Comparison of ENCODE assay signal across 9 cellular contexts in the genomic region with DNA sequence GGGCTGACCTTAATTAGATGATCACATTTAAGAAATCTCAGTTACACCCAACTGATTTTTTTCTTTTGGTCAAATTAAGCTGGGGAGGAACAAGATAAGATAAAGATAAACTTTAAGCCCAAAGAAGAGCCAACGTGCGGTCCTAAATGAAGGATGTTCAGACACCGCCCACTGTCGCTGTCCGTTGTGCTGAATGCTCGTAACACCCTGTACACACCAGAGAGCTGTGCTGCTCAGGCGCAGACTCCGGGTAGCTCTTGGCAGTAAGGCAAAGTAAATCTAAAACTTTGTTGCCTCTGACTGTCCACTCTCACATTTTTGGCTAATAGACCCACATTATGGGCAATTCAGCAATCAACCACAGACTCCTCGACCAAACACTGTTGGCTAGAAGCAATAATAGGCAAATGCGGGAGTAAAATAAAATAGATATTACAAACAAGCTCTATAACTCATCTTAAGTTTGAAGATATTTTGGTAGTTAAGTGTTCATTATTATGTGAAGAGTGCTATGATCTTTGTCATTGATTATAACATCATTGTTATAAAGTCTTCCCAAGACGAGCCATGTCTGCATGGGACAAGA. TPM values are rescaled to one million over a fixed set of nuclear protein-coding genes. Genes with fewer than 3 reads are reported as not detected.
DNase-seq lines count a peak whose midpoint lies in the region; ATAC-seq, FAIRE-seq and TF ChIP-seq lines count a peak whose summit lies in the region.
"Had no signal": no experiment of that assay in that cellular context is flagged by ENCODE, and none has a peak within 500 bp of the region (broad histone marks: within the 10 kb centered on the region; RNA-seq: fewer than 3 reads in every experiment).

No MANE protein-coding gene starts in this region.

- no peak overlapping the region for H4K8ac ChIP-seq in mesenchymal stem cell (ENCODE audit: low read length)

- no peak overlapping the region for H3K14ac ChIP-seq in mesenchymal stem cell (ENCODE audit: low read length in 2 of 2)

- H3K4me2 ChIP-seq in mesenchymal stem cell (ENCODE audit: low read length, poor library complexity, severe bottlenecking), result no peak overlapping the region

- no peak overlapping the region for H3K18ac ChIP-seq in mesenchymal stem cell (ENCODE audit: low read depth in 1 of 2, low read length in 2 of 2)

- H3K9me3 ChIP-seq in MG63 (no peaks in the 10 kb centered on the region), mesenchymal stem cell (ENCODE audit: control insufficient read depth, low read length) (peaks cover 4% of the 10 kb centered on the region)

- TF ChIP-seq POLR2A in GM12892 (IDR thresholded peaks at IDR 0.05; ENCODE audit: low read depth, low read length), result no peak

- no peak overlapping the region for H2BK12ac ChIP-seq in mesenchymal stem cell (ENCODE audit: low read length in 2 of 2)

- H3K79me1 ChIP-seq in mesenchymal stem cell (replicated peaks; ENCODE audit: low read length, poor library complexity, severe bottlenecking), result no peaks in the 10 kb centered on the region

- H2AK5ac ChIP-seq in mesenchymal stem cell (ENCODE audit: low read length, severe bottlenecking), result no peak overlapping the region

- ATAC-seq in GM18511 (IDR thresholded peaks at IDR 0.05; ENCODE audit: unreplicated experiment), result no peak

- H3K9ac ChIP-seq in mesenchymal stem cell (ENCODE audit: low read length), result no peak overlapping the region

- no peak overlapping the region for H2BK5ac ChIP-seq in mesenchymal stem cell (ENCODE audit: low read depth, low read length, poor library complexity, severe bottlenecking)

- H2BK120ac ChIP-seq in mesenchymal stem cell (ENCODE audit: low read depth, low read length), result no peak overlapping the region

- no peak for FAIRE-seq in GM12892 (lab: Jason Lieb, UNC)

- H3K4me3 ChIP-seq in MG63 (no peak overlapping the region), mesenchymal stem cell (ENCODE audit: insufficient read depth in 1 of 2, low read depth in 1 of 2, low read length in 2 of 2) (no peak overlapping the region)

- H3K27ac ChIP-seq in mesenchymal stem cell (ENCODE audit: low read length, poor library complexity, severe bottlenecking), result no peak overlapping the region

- H3K23ac ChIP-seq in mesenchymal stem cell (ENCODE audit: low read length in 2 of 2), result no peak overlapping the region

- no peaks in the 10 kb centered on the region for H3K27me3 ChIP-seq in MG63
- H3K27me3 ChIP-seq in mesenchymal stem cell (ENCODE audit: control insufficient read depth in 1 of 2, insufficient read depth in 1 of 2, low read length in 2 of 2), result no peaks in the 10 kb centered on the region

- H4K91ac ChIP-seq in mesenchymal stem cell (ENCODE audit: low read length), result no peak overlapping the region

- no peak overlapping the region for H2BK15ac ChIP-seq in mesenchymal stem cell (ENCODE audit: low read depth, poor library complexity, severe bottlenecking)

- no peak overlapping the region for H2AFZ ChIP-seq in mesenchymal stem cell (ENCODE audit: low read depth, low read length)

- 38% methylated on average over 9 of the region's 11 CpGs for WGBS in mesenchymal stem cell

- DNase-seq in GM03348 (ENCODE audit: low spot score), result peak; percentile 20
- DNase-seq in MG63, result peak; percentile 24
- peak; percentile 67 for DNase-seq in amniotic epithelial cell (ENCODE audit: low read depth)
- DNase-seq in mesenchymal stem cell, result peak; percentile 22
- DNase-seq in SW 1271 (lab: John Stamatoyannopoulos, UW), result no peak
- DNase-seq in GM12892 (ENCODE audit: insufficient read length), result no peak
- DNase-seq in activated T-cell treated with anti-CD3 and anti-CD28 coated beads, Interleukin-2, amount 50 U/mL, for 1 hour, result no peak
- DNase-seq: hippocampal formation had no signal

- no peaks in the 10 kb centered on the region for H3K4me1 ChIP-seq in mesenchymal stem cell (ENCODE audit: control insufficient read depth, insufficient read depth, low read depth, low read length)

- no peak overlapping the region for H3K4ac ChIP-seq in mesenchymal stem cell (ENCODE audit: low read depth in 1 of 2, low read length in 2 of 2)

- no peaks in the 10 kb centered on the region for H3K36me3 ChIP-seq in MG63
- no peaks in the 10 kb centered on the region for H3K36me3 ChIP-seq in mesenchymal stem cell (ENCODE audit: control insufficient read depth in 1 of 2, insufficient read depth in 2 of 2, low read depth in 1 of 2, low read length in 2 of 2)

RNA-seq across cellular contexts. Expression of gene PLPP4, which starts 57.1 kb away (rescaled TPM):
- total RNA-seq in MG63 (2014; rRNA removed; shearing (Covaris generic); ENCODE audit: low replicate concordance), result 3.4 and 13.4 TPM in 2 replicates
- polyA plus RNA-seq in mesenchymal stem cell (2013, experiment 1 of 2), result 10.2 TPM
- 10.0 TPM for polyA plus RNA-seq in mesenchymal stem cell (2013, experiment 2 of 2)
- polyA plus RNA-seq in GM12892 (2012; ENCODE audit: missing spikeins), result not detected

Comparison
In these comparisons a context has a peak if more than half of its experiments do, and no peak if none do; other contexts are left out.
1. DNase-seq: peak in GM03348 (single experiment), MG63 (single experiment), amniotic epithelial cell (single experiment) and mesenchymal stem cell (single experiment); none in SW 1271 (0 of 2), GM12892 (single experiment) and activated T-cell treated with anti-CD3 and anti-CD28 coated beads, Interleukin-2, amount 50 U/mL, for 1 hour (single experiment).